Comparison of ENCODE assay signal across 40 cellular contexts in genomic region chr11:105057432-105057831, GRCh38. TPM values are rescaled to one million over a fixed set of nuclear protein-coding genes. Genes with fewer than 3 reads are reported as not detected.
"Had no signal": no experiment of that assay in that cellular context is flagged by ENCODE, and none has a peak within 500 bp of the region (broad histone marks: within the 10 kb centered on the region; RNA-seq: fewer than 3 reads in every experiment).

No MANE protein-coding gene starts in this region.

- H3K27me3 ChIP-seq: MG63 had no signal

- H3K9me3 ChIP-seq: MG63 had no signal

- H3K4me3 ChIP-seq: MG63 had no signal

- H3K36me3 ChIP-seq: MG63 had no signal

- DNase-seq: Karpas-422, Kasumi-1, MG63, MM.1S, MV-4-11, NCI-H1048, NCI-H1092, NCI-H1092 treated with DMSO at 0.1 percent for 48 hours, NCI-H1105, NCI-H1105 treated with DMSO at 0.1 percent for 48 hours, NCI-H1417, NCI-H1417 treated with DMSO at 0.1 percent for 48 hours, NCI-H1436, NCI-H1436 treated with DMSO at 0.1 percent for 48 hours, NCI-H146, NCI-H1694, NCI-H1694 treated with DMSO at 0.1 percent for 48 hours, NCI-H187, NCI-H187 treated with DMSO at 0.1 percent for 48 hours, NCI-H1930, NCI-H2029, NCI-H2029 treated with DMSO at 0.1 percent for 48 hours, NCI-H2081, NCI-H2081 treated with DMSO at 0.1 percent for 48 hours, NCI-H2107, NCI-H2171, NCI-H2171 treated with DMSO at 0.1 percent for 48 hours, NCI-H2227 treated with DMSO at 0.1 percent for 48 hours, NCI-H226, NCI-H345, NCI-H446, NCI-H446 treated with DMSO at 0.1 percent for 48 hours, NCI-H510A, NCI-H510A treated with DMSO at 0.1 percent for 48 hours, NCI-H524, NCI-H524 treated with DMSO at 0.1 percent for 48 hours had no signal

RNA-seq across cellular contexts. Expression of gene CARD16, which starts 12.3 kb away (rescaled TPM):
- total RNA-seq: LHCN-M2, NCI-H460 had no signal

RNA-seq across cellular contexts. Expression of gene CASP5, which starts 34.5 kb away (rescaled TPM):
- total RNA-seq: LHCN-M2, M059J, MCF 10A had no signal
